Comparison of ENCODE assay signal across 8 cellular contexts in genomic region chr4:118834960-118835895, GRCh38. TPM values are rescaled to one million over a fixed set of nuclear protein-coding genes. Genes with fewer than 3 reads are reported as not detected.
DNase-seq lines count a peak whose midpoint lies in the region; ATAC-seq and TF ChIP-seq lines count a peak whose summit lies in the region.

No MANE protein-coding gene starts in this region.

- peak overlapping the region; percentile 87 to 98 (median 96) for H3K27ac Mint-ChIP-seq in CD14-positive monocyte

- H3K36me3 Mint-ChIP-seq in CD14-positive monocyte, result peaks cover 18 to 23% of the 10 kb centered on the region in 2 donors

- peaks cover 27% of the 10 kb centered on the region for H3K4me1 Mint-ChIP-seq in CD14-positive monocyte

- peak overlapping the region; percentile 93 for H3K4me3 ChIP-seq in OCI-LY1 (ENCODE audit: low read depth, low read length, poor library complexity, severe bottlenecking)
- H3K4me3 ChIP-seq in mucosa of rectum (ENCODE audit: low read length in 2 of 2), result peak overlapping the region; percentile 87 to 90

- peak overlapping the region; percentile 91 for H3K4me2 ChIP-seq in OCI-LY1 (ENCODE audit: low read length)

- no peaks in the 10 kb centered on the region for H3K9me3 ChIP-seq in OCI-LY1 (ENCODE audit: low read length)
- H3K9me3 ChIP-seq in mucosa of rectum (ENCODE audit: control insufficient read depth in 2 of 2, low read length in 2 of 2), result no peaks in the 10 kb centered on the region

- peak; percentile 62 for ATAC-seq in GM19043 (IDR thresholded peaks at IDR 0.05; ENCODE audit: low read depth, unreplicated experiment)
- ATAC-seq in HG03175 (IDR thresholded peaks at IDR 0.05; ENCODE audit: unreplicated experiment), result peak; percentile 71
- ATAC-seq in esophagus mucosa, result peak; percentile 76

- no peak for TF ChIP-seq CTCF in CD14-positive monocyte (IDR thresholded peaks at IDR 0.05)
- TF ChIP-seq CTCF in OCI-LY1 (IDR thresholded peaks at IDR 0.05; ENCODE audit: low read length), result no peak

- peak overlapping the region; percentile 70 for H2AFZ ChIP-seq in OCI-LY1 (ENCODE audit: low read length)

- H4K20me1 ChIP-seq in OCI-LY1 (ENCODE audit: insufficient read depth, low read length), result no peaks in the 10 kb centered on the region

- peak overlapping the region; percentile 98 to 99 for H3K4me3 Mint-ChIP-seq in CD14-positive monocyte

- no peaks in the 10 kb centered on the region for H3K9me2 ChIP-seq in OCI-LY1 (ENCODE audit: low read depth, low read length)

- no peaks in the 10 kb centered on the region for H3K9me3 Mint-ChIP-seq in CD14-positive monocyte

- no peaks in the 10 kb centered on the region for H3K79me2 ChIP-seq in OCI-LY1 (ENCODE audit: insufficient read depth, low read length)

- H3F3A ChIP-seq in OCI-LY1 (ENCODE audit: insufficient read depth, low read length), result no peaks in the 10 kb centered on the region

- H3K27me3 ChIP-seq in OCI-LY1 (ENCODE audit: insufficient read depth, low read length) (no peaks in the 10 kb centered on the region), mucosa of rectum (ENCODE audit: control insufficient read depth in 2 of 2, insufficient read depth in 2 of 2, low read length in 2 of 2) (no peaks in the 10 kb centered on the region)

- H3K9ac ChIP-seq in OCI-LY1 (ENCODE audit: low read length) (peak overlapping the region; percentile 92), mucosa of rectum (ENCODE audit: low read depth in 1 of 2, low read length in 2 of 2) (peak overlapping the region; percentile 88 to 93)

- H3K4me1 ChIP-seq in OCI-LY1 (ENCODE audit: insufficient read depth, low read length, severe bottlenecking) (peaks cover 23% of the 10 kb centered on the region), mucosa of rectum (ENCODE audit: control insufficient read depth in 2 of 2, insufficient read depth in 2 of 2, low read length in 2 of 2) (peaks cover 8 to 17% of the 10 kb centered on the region in 2 donors)

- peaks cover 0 to 4% (median 1%) of the 10 kb centered on the region in 3 donors for H3K27me3 Mint-ChIP-seq in CD14-positive monocyte (ENCODE audit: low read depth in 3 of 3)

- peaks cover 9% of the 10 kb centered on the region; the same call in 1 of the 2 replicates for H3K36me3 ChIP-seq in OCI-LY1 (ENCODE audit: insufficient read depth, low read length)
- peaks cover 15% of the 10 kb centered on the region in 2 donors for H3K36me3 ChIP-seq in mucosa of rectum (ENCODE audit: control insufficient read depth in 2 of 2, insufficient read depth in 2 of 2, low read length in 2 of 2)

- intact Hi-C loops in CD14-positive monocyte (cut with micrococcal nuclease), result no loop called here

- H3K27ac ChIP-seq in OCI-LY1 (ENCODE audit: low read depth, low read length, poor library complexity, severe bottlenecking) (peak overlapping the region; percentile 27), mucosa of rectum (ENCODE audit: low read depth in 2 of 2, low read length in 2 of 2) (peak overlapping the region; percentile 86 to 91)

- peak; percentile 84 for DNase-seq in CD14-positive monocyte (ENCODE audit: low spot score)
- DNase-seq in activated T-cell treated with anti-CD3 and anti-CD28 coated beads, Interleukin-2, amount 50 U/mL, for 1 hour, result peak; percentile 54
- peak in 5 of 6 experiments; percentile 15 to 54 (median 35) for DNase-seq in stimulated activated naive CD4-positive, alpha-beta T cell (lab: John Stamatoyannopoulos, UW)

RNA-seq across cellular contexts. Expression of gene SEC24D, which starts 0.7 kb away (rescaled TPM):
- polyA plus RNA-seq in CD14-positive monocyte, result 10 to 100 TPM; 22.6 to 31.3 TPM
- 14.0 TPM for total RNA-seq in esophagus mucosa

RNA-seq across cellular contexts. Expression of gene SYNPO2, which starts 53.4 kb away (rescaled TPM):
- polyA plus RNA-seq in CD14-positive monocyte, result not detected
- total RNA-seq in esophagus mucosa, result 13.3 TPM

Comparison
In these comparisons a context has a peak if more than half of its experiments do, and no peak if none do; other contexts are left out.
1. Peak in every context shown above with its lines: DNase-seq, ATAC-seq, H3K4me3 ChIP-seq and H3K27ac ChIP-seq.